1 cellular context compared by ENCODE assay signal in genomic region chr2:239329972-239330572, GRCh38.
TF ChIP-seq lines count a peak whose summit lies in the region.

No MANE protein-coding gene starts in this region.

TF ChIP-seq in GM23338, 12 proteins besides CTCF, POLR2A, EP300 and RAD21 (continued from another document):
- TF ChIP-seq ZNF462 (CRISPR knock-in tag; IDR thresholded peaks at IDR 0.05), result no peak
- TF ChIP-seq REST (IDR thresholded peaks at IDR 0.05; ENCODE audit: unreplicated experiment), result no peak
- no peak for TF ChIP-seq JUNB (IDR thresholded peaks at IDR 0.05; ENCODE audit: unreplicated experiment)
- TF ChIP-seq STAT1 (IDR thresholded peaks at IDR 0.05; ENCODE audit: unreplicated experiment), result no peak
- no peak for TF ChIP-seq ZNF331 (CRISPR knock-in tag; IDR thresholded peaks at IDR 0.05; ENCODE audit: low read depth)
TF ChIP-seq in GM23338: peak in this region for 0.
